Comparison of ENCODE assay signal across 1 cellular context in the genomic region with DNA sequence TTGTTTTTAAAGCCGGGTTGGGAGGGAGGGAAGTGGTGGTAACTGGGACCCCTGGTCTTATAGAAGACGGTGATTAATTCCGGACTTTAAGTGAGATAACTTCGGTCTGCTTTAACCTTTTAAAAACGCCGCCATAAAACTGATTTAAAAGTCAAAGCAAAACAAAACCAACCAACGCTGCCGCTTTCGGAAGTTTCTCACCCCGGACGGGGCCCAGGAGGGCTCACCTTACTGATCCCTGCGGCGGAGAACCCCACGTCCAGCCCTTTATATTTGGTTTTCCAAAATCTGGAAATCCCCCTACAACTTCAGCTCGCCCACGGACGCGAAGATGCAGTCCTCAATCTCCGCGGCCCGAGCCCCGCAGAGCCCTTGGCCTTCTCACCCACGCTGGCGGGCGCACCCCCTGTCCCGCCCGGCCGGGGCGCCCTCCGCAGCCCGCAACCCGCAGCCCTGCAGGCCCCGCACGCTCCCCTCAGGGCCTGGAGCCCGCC.
TF ChIP-seq lines count a peak whose summit lies in the region.

No MANE protein-coding gene starts in this region.

TF ChIP-seq in HEK293, 187 proteins besides CTCF, POLR2A, EP300 and RAD21 (continued from another document):
- no peak for TF ChIP-seq ZBTB21 (tag by site-specific recombination; IDR thresholded peaks at IDR 0.05)
